8 cellular contexts compared by ENCODE assay signal in genomic region chr6:15663057-15663638, GRCh38. TPM values are rescaled to one million over a fixed set of nuclear protein-coding genes. Genes with fewer than 3 reads are reported as not detected.
DNase-seq lines count a peak whose midpoint lies in the region; ATAC-seq, FAIRE-seq and TF ChIP-seq lines count a peak whose summit lies in the region.

No MANE protein-coding gene starts in this region.

- TF ChIP-seq CTCF in K562 (IDR thresholded peaks at IDR 0.05 in 2 of 3, conservative IDR thresholded peaks at IDR 0.05 in 1 of 3; ENCODE audit: insufficient read depth in 2 of 3, low read depth in 1 of 3, low read length in 3 of 3) (no peak), HepG2 (CRISPR knock-in tag; IDR thresholded peaks at IDR 0.05) (no peak), suprapubic skin (IDR thresholded peaks at IDR 0.05) (no peak)

- no peaks in the 10 kb centered on the region for H3K9me3 ChIP-seq in K562 (replicated peaks; ENCODE audit: control insufficient read depth, insufficient read depth, low read depth, low read length)
- no peaks in the 10 kb centered on the region for H3K9me3 ChIP-seq in HepG2 (ENCODE audit: low read length)
- no peaks in the 10 kb centered on the region for H3K9me3 ChIP-seq in suprapubic skin

- ATAC-seq in K562 (no peak), HepG2 (no peak), HG03095 (IDR thresholded peaks at IDR 0.05; ENCODE audit: unreplicated experiment) (no peak)

- in situ Hi-C loops in K562 (cut with MboI): no loop called here
- in situ Hi-C loops in HepG2 (cut with HindIII; ENCODE audit: extremely low pct_ligation_motif_present, low pct_unique_long_range_greater_than_20kb): no loop called here

- H3K79me2 ChIP-seq in K562 (ENCODE audit: control insufficient read depth, insufficient read depth, low read length) (peaks cover 26% of the 10 kb centered on the region), HepG2 (ENCODE audit: insufficient read depth, low read length) (no peaks in the 10 kb centered on the region)

- TF ChIP-seq RAD21 in K562 (CRISPR knock-in tag; conservative IDR thresholded peaks at IDR 0.05 in 1 of 2, IDR thresholded peaks at IDR 0.05 in 1 of 2) (no peak), HepG2 (CRISPR knock-in tag; IDR thresholded peaks at IDR 0.05) (no peak)

- DNase-seq in AG08395 (ENCODE audit: low spot score) (peak; percentile 97), GM03348 (ENCODE audit: low spot score) (peak; percentile 98), NCI-H2029 treated with DMSO at 0.1 percent for 48 hours (lab: John Stamatoyannopoulos, UW) (peak; percentile 67), K562 (ENCODE audit: extremely low read depth in 1 of 4, low spot score in 3 of 4) (peak in 2 of 4 experiments; percentile 98 to 99), HepG2 (ENCODE audit: low spot score) (no peak), suprapubic skin (ENCODE audit: low spot score in 2 of 2) (no peak), ureter (ENCODE audit: low spot score) (no peak)

- H2AFZ ChIP-seq in K562 (ENCODE audit: low read depth, low read length): peak overlapping the region; percentile 86
- peak overlapping the region; percentile 88 for H2AFZ ChIP-seq in HepG2 (ENCODE audit: low read length)

- H3K4me2 ChIP-seq in K562 (ENCODE audit: insufficient read depth, low read length) (peak overlapping the region; percentile 85), HepG2 (ENCODE audit: low read depth, low read length) (peak overlapping the region; percentile 74)

- WGBS in K562 (ENCODE audit: insufficient coverage, low coverage, missing lambda C conversion rate): 15% methylated on average over 22 of the region's 25 CpGs
- WGBS in HepG2 (ENCODE audit: low lambda C conversion rate): 21% methylated on average over 20 of the region's 25 CpGs
- WGBS in suprapubic skin: 19% methylated on average over 25 of the region's 25 CpGs

- peak overlapping the region in 1 of 2 experiments; percentile 69; a peak in 1 of 4 replicates for H3K9ac ChIP-seq in K562 (ENCODE audit: insufficient read depth in 1 of 2, low read depth in 2 of 2, low read length in 2 of 2)
- H3K9ac ChIP-seq in HepG2 (ENCODE audit: insufficient read depth, low read depth, low read length): peak overlapping the region; percentile 71; the same call in 1 of the 2 replicates

- TF ChIP-seq POLR2A in K562 (conservative IDR thresholded peaks at IDR 0.05) (no peak), HepG2 (IDR thresholded peaks at IDR 0.05; ENCODE audit: insufficient read depth in 1 of 2, low read depth in 2 of 2, low read length in 2 of 2) (no peak), suprapubic skin (IDR thresholded peaks at IDR 0.05) (no peak)

- H3K4me1 ChIP-seq in K562 (replicated peaks in 1 of 2; ENCODE audit: control insufficient read depth in 2 of 2, insufficient read depth in 2 of 2, low read length in 2 of 2) (peaks cover 12 to 14% of the 10 kb centered on the region in 2 experiments; a peak in 4 of 5 replicates), HepG2 (ENCODE audit: insufficient read depth, low read length) (peaks cover 18% of the 10 kb centered on the region), suprapubic skin (peaks cover 14% of the 10 kb centered on the region)

- TF ChIP-seq EP300 in K562 (IDR thresholded peaks at IDR 0.05; ENCODE audit: low read length) (no peak), HepG2 (IDR thresholded peaks at IDR 0.05; ENCODE audit: low read depth in 2 of 2, low read length in 2 of 2) (no peak), HepG2 (CRISPR knock-in tag; IDR thresholded peaks at IDR 0.05; ENCODE audit: borderline replicate concordance) (no peak), suprapubic skin (IDR thresholded peaks at IDR 0.05) (no peak)

- H3K9me1 ChIP-seq in K562 (ENCODE audit: control insufficient read depth, insufficient read depth, low read length): no peaks in the 10 kb centered on the region

- no TSS peak for BruUV-seq in K562 (replicated peaks; lab: Mats Ljungman, UMichigan)
- BruUV-seq in HepG2 (replicated peaks; lab: Mats Ljungman, UMichigan): no TSS peak

- FAIRE-seq in K562 (lab: Jason Lieb, UNC) (peak; percentile 6), HepG2 (lab: Jason Lieb, UNC) (no peak)

- intact Hi-C loops in K562 (cut with micrococcal nuclease) (no loop called here), HepG2 (cut with micrococcal nuclease; ENCODE audit: unreplicated experiment) (no loop called here)

- H4K20me1 ChIP-seq in K562 (replicated peaks; ENCODE audit: control insufficient read depth, insufficient read depth, low read length): no peaks in the 10 kb centered on the region
- no peaks in the 10 kb centered on the region for H4K20me1 ChIP-seq in HepG2 (ENCODE audit: insufficient read depth, low read length)

- no peaks in the 10 kb centered on the region for H3K27me3 ChIP-seq in K562 (ENCODE audit: control insufficient read depth in 2 of 2, insufficient read depth in 2 of 2, low read length in 2 of 2)
- peaks cover 0 to 9% of the 10 kb centered on the region in 2 experiments; a peak in 3 of 5 replicates for H3K27me3 ChIP-seq in HepG2 (ENCODE audit: control insufficient read depth in 1 of 2, insufficient read depth in 2 of 2, low read length in 2 of 2)
- no peaks in the 10 kb centered on the region for H3K27me3 ChIP-seq in suprapubic skin

- H3K4me3 ChIP-seq in K562 (peak overlapping the region; percentile 73), HepG2 (replicated peaks in 1 of 3; ENCODE audit: insufficient read depth in 1 of 3, low read depth in 2 of 3, low read length in 3 of 3) (peak overlapping the region; percentile 63 to 87 (median 83); a peak in 5 of 6 replicates), suprapubic skin (peak overlapping the region; percentile 99)

- peaks cover 14% of the 10 kb centered on the region; the same call in 2 of the 3 replicates for H3K36me3 ChIP-seq in K562 (ENCODE audit: control insufficient read depth, insufficient read depth, low read length)
- H3K36me3 ChIP-seq in HepG2 (replicated peaks in 1 of 2; ENCODE audit: control insufficient read depth in 1 of 2, insufficient read depth in 2 of 2, low read length in 2 of 2): 0 out of 5 replicates have a peak, but pooled peaks cover 0 to 5% of the 10 kb centered on the region in 2 experiments
- no peaks in the 10 kb centered on the region for H3K36me3 ChIP-seq in suprapubic skin

- CTCF ChIA-PET in K562 (lab: Yijun Ruan, JAX; ENCODE audit: low intra/inter-chr PET ratio) (interaction anchor here (0.6 to 0.8 kb wide), 2 partner anchors 28 to 1620 kb away, joined by 3 to 5 read pairs; no protein-coding TSS in a partner anchor), HepG2 (lab: Yijun Ruan, JAX; ENCODE audit: low intra/inter-chr PET ratio, low total read pairs) (no interaction called here)

- POLR2A ChIA-PET in K562 (lab: Yijun Ruan, JAX) (interaction anchor here (0.5 to 1.9 kb wide), 4 partner anchors 11 to 604 kb away, joined by 3 to 10 read pairs (median 4); no protein-coding TSS in a partner anchor), HepG2 (lab: Yijun Ruan, JAX) (interaction anchor here (1.5 kb wide), 1 partner anchor 466 kb away, joined by 7 read pairs; the partner anchor contains the start of gene MYLIP)

- H3K27ac ChIP-seq in K562 (ENCODE audit: extremely low read depth, low read depth, low read length): peak overlapping the region; percentile 78; the same call in 1 of the 3 replicates
- H3K27ac ChIP-seq in HepG2 (ENCODE audit: extremely low read length, insufficient read depth, low read length): no peak overlapping the region
- H3K27ac ChIP-seq in suprapubic skin: peak overlapping the region; percentile 88

RNA-seq across cellular contexts. Expression of gene DTNBP1, which starts 0.3 kb away (rescaled TPM):
- 29.2 and 29.4 TPM in 2 replicates for total RNA-seq in K562 (2011; cell fraction: chromatin; rRNA removed; ENCODE audit: low replicate concordance)
- total RNA-seq in K562 (2011; cell fraction: nucleolus; rRNA removed): 15.7 and 16.3 TPM in 2 replicates
- total RNA-seq in K562 (2011; cell fraction: nucleoplasm; rRNA removed): 24.2 and 31.1 TPM in 2 replicates
- 17.8 and 18.2 TPM in 2 replicates for total RNA-seq in K562 (2014; rRNA removed)
- 15.2 and 16.7 TPM in 2 replicates for total RNA-seq in K562 (2014; rRNA removed; fragmentation: Illumina TruSeq; extraction: Trizol)
- 20.4 and 20.7 TPM in 2 replicates for total RNA-seq in K562 (2015; rRNA removed; fragmentation: Illumina TruSeq; extraction: Trizol)
- total RNA-seq in K562 (2021): 37.1 and 37.7 TPM in 2 replicates
- polyA plus RNA-seq in K562 (2011; rRNA removed): 34.4 and 44.1 TPM in 2 replicates
- polyA plus RNA-seq in K562 (2011; cell fraction: cytosol; rRNA removed): 45.5 and 47.8 TPM in 2 replicates
- polyA plus RNA-seq in K562 (2011; cell fraction: nucleus; rRNA removed): 22.0 and 27.6 TPM in 2 replicates
- 50.7 and 54.0 TPM in 2 replicates for polyA plus RNA-seq in K562 (2012)
- 40.8 and 54.5 TPM in 2 replicates for polyA plus RNA-seq in K562 (2014; fragmentation: Illumina TruSeq; extraction: Trizol)
- polyA plus RNA-seq in K562 (2014; fragmentation: Nextera tagmentation; extraction: Ambion mirVana): 10 to 100 TPM; 20.2 to 21.4 TPM
- 42.1 and 45.4 TPM in 2 replicates for polyA plus RNA-seq in K562 (2014; rRNA removed)
- polyA minus RNA-seq in K562 (2011; rRNA and poly(A)+ RNA removed): 19.4 and 24.8 TPM in 2 replicates
- 13.0 and 18.5 TPM in 2 replicates for polyA minus RNA-seq in K562 (2011; cell fraction: cytosol; rRNA and poly(A)+ RNA removed)
- 7.4 and 12.0 TPM in 2 replicates for polyA minus RNA-seq in K562 (2011; cell fraction: nucleus; rRNA and poly(A)+ RNA removed)
- total RNA-seq in HepG2 (2016; rRNA removed; fragmentation: Illumina TruSeq; extraction: Trizol): 6.6 and 12.7 TPM in 2 replicates
- total RNA-seq in HepG2 (2016; cell fraction: cytosol; rRNA removed; fragmentation: Illumina TruSeq; extraction: Trizol; ENCODE audit: low read depth): 4.0 and 6.3 TPM in 2 replicates
- total RNA-seq in HepG2 (2016; cell fraction: insoluble cytoplasmic fraction; rRNA removed; fragmentation: Illumina TruSeq; extraction: Trizol): 7.4 and 13.1 TPM in 2 replicates
- total RNA-seq in HepG2 (2016; cell fraction: membrane; rRNA removed; fragmentation: Illumina TruSeq; extraction: Trizol): 7.6 and 10.7 TPM in 2 replicates
- total RNA-seq in HepG2 (2016; cell fraction: nucleus; rRNA removed; fragmentation: Illumina TruSeq; extraction: Trizol): 9.5 and 10.2 TPM in 2 replicates
- polyA plus RNA-seq in HepG2 (2011; rRNA removed): 19.1 and 23.6 TPM in 2 replicates
- polyA plus RNA-seq in HepG2 (2011; cell fraction: cytosol; rRNA removed): 14.8 and 15.9 TPM in 2 replicates
- polyA plus RNA-seq in HepG2 (2011; cell fraction: nucleus; rRNA removed): 10.7 and 11.1 TPM in 2 replicates
- polyA plus RNA-seq in HepG2 (2012): 7.9 and 12.4 TPM in 2 replicates
- 6.9 and 8.6 TPM in 2 replicates for polyA plus RNA-seq in HepG2 (2016; cell fraction: cytosol; fragmentation: Illumina TruSeq; extraction: Trizol; ENCODE audit: low read depth)
- polyA plus RNA-seq in HepG2 (2016; cell fraction: insoluble cytoplasmic fraction; fragmentation: Illumina TruSeq; extraction: Trizol; ENCODE audit: low read depth): 21.9 and 26.4 TPM in 2 replicates
- 12.4 and 13.5 TPM in 2 replicates for polyA plus RNA-seq in HepG2 (2016; cell fraction: membrane; fragmentation: Illumina TruSeq; extraction: Trizol; ENCODE audit: low read depth)
- polyA plus RNA-seq in HepG2 (2016; cell fraction: nucleus; fragmentation: Illumina TruSeq; extraction: Trizol; ENCODE audit: insufficient read depth, low read depth): 13.9 and 16.8 TPM in 2 replicates
- 13.1 and 15.6 TPM in 2 replicates for polyA minus RNA-seq in HepG2 (2011; rRNA and poly(A)+ RNA removed; ENCODE audit: low replicate concordance)
- 7.1 and 7.2 TPM in 2 replicates for polyA minus RNA-seq in HepG2 (2011; cell fraction: cytosol; rRNA and poly(A)+ RNA removed)
- polyA minus RNA-seq in HepG2 (2011; cell fraction: nucleus; rRNA and poly(A)+ RNA removed): 7.9 and 9.2 TPM in 2 replicates
- 10 to 100 TPM; 12.7 to 17.1 (median 16.4) TPM for total RNA-seq in suprapubic skin
- 22.4 TPM for total RNA-seq in ureter

Comparison
In these comparisons a context has a peak if more than half of its experiments do, and no peak if none do; other contexts are left out.
1. DNase-seq: peak in AG08395 (single experiment), GM03348 (single experiment) and NCI-H2029 treated with DMSO at 0.1 percent for 48 hours (single experiment); none in HepG2 (single experiment), suprapubic skin (0 of 2) and ureter (single experiment).
2. Peak in every context shown above with its lines, with median percentiles within 50 percentile points of each other: H3K4me3 ChIP-seq.